20 cellular contexts compared by ENCODE assay signal in the genomic region with DNA sequence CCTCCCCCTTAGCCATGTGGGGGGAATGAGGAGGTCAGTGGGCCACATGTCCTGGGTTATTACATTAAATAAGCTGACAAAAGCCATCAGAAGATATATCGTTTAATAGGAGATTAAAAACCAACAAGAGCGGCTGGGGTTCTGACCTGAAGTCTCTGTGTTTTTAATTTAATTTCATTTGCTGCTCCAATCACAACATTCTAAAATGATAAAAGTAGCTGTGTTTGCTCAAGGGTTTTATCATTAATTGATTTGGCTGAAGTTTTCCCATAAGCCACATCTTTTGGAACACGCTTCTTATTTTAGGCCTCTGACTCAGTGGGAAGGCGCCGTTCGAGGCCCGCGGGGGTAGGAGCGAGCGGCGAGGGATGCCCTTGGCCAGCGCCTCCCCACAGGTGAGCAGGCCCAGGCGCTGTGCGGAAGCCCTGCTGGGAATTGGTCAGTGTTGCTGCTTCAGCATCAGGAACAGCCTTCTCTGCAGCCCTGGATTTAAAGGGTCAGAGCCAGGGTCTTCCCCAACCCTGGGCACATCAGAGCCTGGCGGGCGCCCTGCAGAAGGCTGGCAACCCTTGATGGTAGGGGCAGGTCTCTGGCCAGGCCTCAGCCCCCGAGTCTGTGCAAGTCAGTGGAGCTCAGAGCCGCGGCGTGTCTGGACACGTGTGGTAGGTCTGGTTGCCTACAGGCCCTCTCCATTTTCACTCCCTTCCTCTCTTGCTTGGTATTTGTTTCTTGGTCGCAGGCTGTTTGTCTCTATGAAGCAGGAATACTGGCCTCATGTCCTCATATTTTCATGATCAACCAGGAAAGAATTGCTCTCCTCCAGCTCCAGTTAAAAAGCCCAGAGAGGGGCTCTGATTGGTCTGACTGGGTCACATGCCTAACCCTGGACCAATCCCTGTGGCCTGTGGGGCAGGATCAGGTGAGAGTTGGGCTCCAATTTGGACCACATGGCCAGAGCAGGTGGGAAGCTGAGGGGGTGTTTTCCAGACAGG. TPM values are rescaled to one million over a fixed set of nuclear protein-coding genes. Genes with fewer than 3 reads are reported as not detected.
DNase-seq lines count a peak whose midpoint lies in the region; ATAC-seq, FAIRE-seq and TF ChIP-seq lines count a peak whose summit lies in the region.
"Had no signal": no experiment of that assay in that cellular context is flagged by ENCODE, and none has a peak within 500 bp of the region (broad histone marks: within the 10 kb centered on the region; RNA-seq: fewer than 3 reads in every experiment).

No MANE protein-coding gene starts in this region.

- peaks cover 0 to 6% of the 10 kb centered on the region in 2 donors for H3K9me3 Mint-ChIP-seq in activated naive CD4-positive, alpha-beta T cell treated with anti-CD3 and anti-CD28 coated beads, Interleukin-2, amount 50 U/mL, for 72 hours
- H3K9me3 Mint-ChIP-seq: CD4-positive, alpha-beta T cell had no signal

- ATAC-seq in A549 (no peak), SK-N-SH treated with all-trans-retinoic acid at 6 μM for 48 hours (peak; percentile 15), esophagus mucosa (peak; percentile 64), GM21717 (IDR thresholded peaks at IDR 0.05; ENCODE audit: unreplicated experiment) (no peak)
- ATAC-seq in activated naive CD4-positive, alpha-beta T cell treated with anti-CD3 and anti-CD28 coated beads, Interleukin-2, amount 50 U/mL, for 72 hours = no peak
- ATAC-seq: Right ventricle myocardium inferior had no signal

- no peak for TF ChIP-seq RAD21 in A549 (conservative IDR thresholded peaks at IDR 0.05 in 1 of 2, IDR thresholded peaks at IDR 0.05 in 1 of 2)

- H3K36me3 Mint-ChIP-seq in activated naive CD4-positive, alpha-beta T cell treated with anti-CD3 and anti-CD28 coated beads, Interleukin-2, amount 50 U/mL, for 72 hours = no peaks in the 10 kb centered on the region

- POLR2A ChIA-PET in A549 (lab: Yijun Ruan, JAX) = no interaction called here
- POLR2A ChIA-PET in HEK293T (lab: Yijun Ruan, JAX) = interaction anchor here (1.0 kb wide), 1 partner anchor 26 kb away, joined by 3 read pairs; no protein-coding TSS in a partner anchor

- H3K4me3 ChIP-seq in A549 = no peak overlapping the region

- FAIRE-seq in A549 (lab: Jason Lieb, UNC) = no peak
- FAIRE-seq: G401.6, GM12891 had no signal

- TF ChIP-seq POLR2A in A549 (IDR thresholded peaks at IDR 0.05; ENCODE audit: low read length) = no peak

- 90% methylated on average over 20 of the region's 22 CpGs for WGBS in A549 (ENCODE audit: missing lambda C conversion rate)

- peaks cover 22% of the 10 kb centered on the region for H3K4me1 ChIP-seq in A549

- DNase-seq in A549 (ENCODE audit: low read depth in 1 of 2, low spot score in 1 of 2) (no peak), HEK293T (ENCODE audit: extremely low spot score) (no peak)
- DNase-seq in activated naive CD4-positive, alpha-beta T cell treated with anti-CD3 and anti-CD28 coated beads, Interleukin-2, amount 50 U/mL, for 72 hours (ENCODE audit: low spot score in 2 of 2) = no peak
- DNase-seq in activated effector memory CD4-positive, alpha-beta T cell treated with Interleukin-2 at 50 U/mL for 16 hours = no peak
- DNase-seq: Calu3; CD4-positive, alpha-beta T cell; DMS79; HFFc6; MV-4-11; NCI-H1417 treated with DMSO at 0.1 percent for 48 hours; NCI-H2029 treated with DMSO at 0.1 percent for 48 hours; NCI-H524 treated with DMSO at 0.1 percent for 48 hours had no signal

- H3K27ac ChIP-seq in A549 = peak overlapping the region in 1 of 2 experiments; percentile 75; a peak in 3 of 6 replicates

- H3K9me3 ChIP-seq in A549 = no peaks in the 10 kb centered on the region; the same call in 2 of the 3 replicates

- CTCF ChIA-PET in A549 (lab: Yijun Ruan, JAX) (interaction anchor here (1.4 to 3.8 kb wide), 2 partner anchors 10 to 15 kb away, joined by 5 to 13 read pairs; no protein-coding TSS in a partner anchor), HEK293T (lab: Yijun Ruan, JAX) (no interaction called here)

- H3K27ac Mint-ChIP-seq in activated naive CD4-positive, alpha-beta T cell treated with anti-CD3 and anti-CD28 coated beads, Interleukin-2, amount 50 U/mL, for 72 hours = no peak overlapping the region
- H3K27ac Mint-ChIP-seq: CD4-positive, alpha-beta T cell; HFFc6 had no signal

- no peak overlapping the region for H3K4me2 ChIP-seq in A549

- TF ChIP-seq EP300 in A549 (IDR thresholded peaks at IDR 0.05) = no peak

- TF ChIP-seq CTCF in A549 (IDR thresholded peaks at IDR 0.05) = no peak

TF ChIP-seq in A549, 52 proteins besides CTCF, POLR2A, EP300 and RAD21:
- TF ChIP-seq, protein P1, sequence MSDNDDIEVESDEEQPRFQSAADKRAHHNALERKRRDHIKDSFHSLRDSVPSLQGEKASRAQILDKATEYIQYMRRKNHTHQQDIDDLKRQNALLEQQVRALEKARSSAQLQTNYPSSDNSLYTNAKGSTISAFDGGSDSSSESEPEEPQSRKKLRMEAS (IDR thresholded peaks at IDR 0.05) = no peak
- TF ChIP-seq RFX5 (IDR thresholded peaks at IDR 0.05) (no peak), HOXB5 (CRISPR knock-in tag; IDR thresholded peaks at IDR 0.05) (no peak), JUNB (IDR thresholded peaks at IDR 0.05) (no peak)
- TF ChIP-seq, protein P2, sequence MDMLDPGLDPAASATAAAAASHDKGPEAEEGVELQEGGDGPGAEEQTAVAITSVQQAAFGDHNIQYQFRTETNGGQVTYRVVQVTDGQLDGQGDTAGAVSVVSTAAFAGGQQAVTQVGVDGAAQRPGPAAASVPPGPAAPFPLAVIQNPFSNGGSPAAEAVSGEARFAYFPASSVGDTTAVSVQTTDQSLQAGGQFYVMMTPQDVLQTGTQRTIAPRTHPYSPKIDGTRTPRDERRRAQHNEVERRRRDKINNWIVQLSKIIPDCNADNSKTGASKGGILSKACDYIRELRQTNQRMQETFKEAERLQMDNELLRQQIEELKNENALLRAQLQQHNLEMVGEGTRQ (IDR thresholded peaks at IDR 0.05) = peak; percentile 49
TF ChIP-seq in A549: peak in this region for 1.

TF ChIP-seq in HEK293T, 16 proteins besides CTCF, POLR2A, EP300 and RAD21:
- TF ChIP-seq, protein P3, sequence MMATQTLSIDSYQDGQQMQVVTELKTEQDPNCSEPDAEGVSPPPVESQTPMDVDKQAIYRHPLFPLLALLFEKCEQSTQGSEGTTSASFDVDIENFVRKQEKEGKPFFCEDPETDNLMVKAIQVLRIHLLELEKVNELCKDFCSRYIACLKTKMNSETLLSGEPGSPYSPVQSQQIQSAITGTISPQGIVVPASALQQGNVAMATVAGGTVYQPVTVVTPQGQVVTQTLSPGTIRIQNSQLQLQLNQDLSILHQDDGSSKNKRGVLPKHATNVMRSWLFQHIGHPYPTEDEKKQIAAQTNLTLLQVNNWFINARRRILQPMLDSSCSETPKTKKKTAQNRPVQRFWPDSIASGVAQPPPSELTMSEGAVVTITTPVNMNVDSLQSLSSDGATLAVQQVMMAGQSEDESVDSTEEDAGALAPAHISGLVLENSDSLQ (IDR thresholded peaks at IDR 0.05) = no peak
- peak; percentile 47; the same call in 1 of the 2 replicates for TF ChIP-seq L3MBTL2 (conservative IDR thresholded peaks at IDR 0.05)

TF ChIP-seq in SK-N-SH treated with all-trans-retinoic acid at 6 μM for 48 hours, 23 proteins besides CTCF, POLR2A, EP300 and RAD21:
- TF ChIP-seq ISL1 (CRISPR knock-in tag; IDR thresholded peaks at IDR 0.05) (peak; percentile 21; the same call in 1 of the 2 replicates), ZFP30 (CRISPR knock-in tag; IDR thresholded peaks at IDR 0.05) (no peak), TCF4 (CRISPR knock-in tag; IDR thresholded peaks at IDR 0.05; ENCODE audit: borderline replicate concordance) (peak; percentile 34; the same call in 1 of the 2 replicates)
TF ChIP-seq in SK-N-SH treated with all-trans-retinoic acid at 6 μM for 48 hours: peak in this region for 2.

RNA-seq across cellular contexts. Expression of a gene that starts 30.9 kb away (rescaled TPM):
- polyA plus RNA-seq in A549 (2011; rRNA removed) (not detected in 2 replicates), A549 (2017; fragmentation: RNase III; extraction: RNeasy Plus Mini Kit Qiagen cat#74134 plus additional on column Dnase treatment) (not detected in 3 replicates)
- polyA plus RNA-seq in A549 (2012; cell fraction: cytosol; rRNA removed) = not detected in 2 replicates
- polyA plus RNA-seq in A549 (2012; cell fraction: nucleus; rRNA removed) = not detected in 2 replicates
- polyA minus RNA-seq in A549 (2011; rRNA and poly(A)+ RNA removed) = not detected in 2 replicates
- total RNA-seq in esophagus mucosa = not detected
- total RNA-seq in activated naive CD4-positive, alpha-beta T cell treated with anti-CD3 and anti-CD28 coated beads, Interleukin-2, amount 50 U/mL, for 72 hours = not detected
- total RNA-seq: A673; Calu3; CD4-positive, alpha-beta T cell; HFFc6; LHCN-M2; Right ventricle myocardium inferior had no signal

RNA-seq across cellular contexts. Expression of a gene that starts 45.8 kb away (rescaled TPM):
- 43.2 and 53.0 TPM in 2 replicates for polyA plus RNA-seq in A549 (2011; rRNA removed)
- 32.8 and 35.7 TPM in 2 replicates for polyA plus RNA-seq in A549 (2012; cell fraction: cytosol; rRNA removed)
- 64.8 and 72.6 TPM in 2 replicates for polyA plus RNA-seq in A549 (2012; cell fraction: nucleus; rRNA removed)
- polyA plus RNA-seq in A549 (2017; fragmentation: RNase III; extraction: RNeasy Plus Mini Kit Qiagen cat#74134 plus additional on column Dnase treatment) = 44.1 to 48.8 TPM (median 48.3 TPM) in 3 replicates
- polyA minus RNA-seq in A549 (2011; rRNA and poly(A)+ RNA removed) = 40.6 and 49.4 TPM in 2 replicates
- 36.4 TPM for total RNA-seq in esophagus mucosa
- total RNA-seq in activated naive CD4-positive, alpha-beta T cell treated with anti-CD3 and anti-CD28 coated beads, Interleukin-2, amount 50 U/mL, for 72 hours = 10 to 100 TPM; 54.4 to 80.5 TPM

Comparison
In these comparisons a context has a peak if more than half of its experiments do, and no peak if none do; other contexts are left out.
1. ATAC-seq: peak in SK-N-SH treated with all-trans-retinoic acid at 6 μM for 48 hours (single experiment) and esophagus mucosa (single experiment); none in A549 (0 of 2), activated naive CD4-positive, alpha-beta T cell treated with anti-CD3 and anti-CD28 coated beads, Interleukin-2, amount 50 U/mL, for 72 hours (0 of 2) and GM21717 (single experiment).